In the genomic region with DNA sequence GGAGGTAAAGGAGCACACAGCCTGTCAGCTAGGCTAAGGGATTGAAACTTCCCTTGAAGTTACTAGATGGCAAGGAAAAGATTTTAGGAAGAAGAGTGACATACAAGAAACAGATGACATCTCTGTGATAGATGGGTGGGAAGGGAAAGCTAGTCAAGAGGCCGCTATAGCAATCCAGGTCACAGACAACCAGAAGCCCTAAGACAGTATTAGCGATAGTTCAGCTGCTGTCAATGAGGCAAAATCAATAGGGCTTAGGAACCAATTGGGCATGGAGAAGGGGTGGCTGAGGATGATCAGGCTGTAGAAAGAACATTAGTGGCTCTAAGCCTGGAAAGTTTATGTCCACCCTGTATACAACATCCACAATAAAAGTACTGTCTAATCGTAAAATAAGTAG, we compare ENCODE assay signal across 29 cellular contexts.
A peak's percentile ranks its signal among the peaks of the same experiment; 100 is the strongest.
DNase-seq lines count a peak whose midpoint lies in the region; FAIRE-seq and TF ChIP-seq lines count a peak whose summit lies in the region.
"Had no signal": no experiment of that assay in that cellular context is flagged by ENCODE, and none has a peak within 500 bp of the region (broad histone marks: within the 10 kb centered on the region; RNA-seq: fewer than 3 reads in every experiment).

No MANE protein-coding gene starts in this region.

- TF ChIP-seq EP300 in suprapubic skin (IDR thresholded peaks at IDR 0.05): no peak

- DNase-seq in NCI-H2171 treated with DMSO at 0.1 percent for 48 hours (lab: John Stamatoyannopoulos, UW): peak; percentile 34
- no peak for DNase-seq in NCI-H2171 (lab: John Stamatoyannopoulos, UW)
- DNase-seq in NCI-H345 treated with DMSO at 0.1 percent for 48 hours (lab: John Stamatoyannopoulos, UW; ENCODE audit: unreplicated experiment): peak; percentile 28
- no peak for DNase-seq in suprapubic skin (ENCODE audit: low spot score in 2 of 2)
- DNase-seq in activated CD8-positive, alpha-beta memory T cell treated with anti-CD3 and anti-CD28 coated beads, Interleukin-2, amount 50 U/mL, for 48 hours: no peak
- no peak for DNase-seq in GM12892 (ENCODE audit: insufficient read length)
- no peak for DNase-seq in RCC 7860 (ENCODE audit: low spot score)
- DNase-seq: activated CD4-positive, alpha-beta T cell treated with anti-CD3 and anti-CD28 coated beads for 48 hours; activated CD8-positive, alpha-beta memory T cell treated with anti-CD3 and anti-CD28 coated beads for 24 hours; activated effector memory CD4-positive, alpha-beta T cell treated with Interleukin-2 at 50 U/mL for 16 hours; CD8-positive, alpha-beta memory T cell; DMS153; effector CD8-positive, alpha-beta T cell; Karpas-422; NCI-H146; NCI-H526 treated with DMSO at 0.1 percent for 48 hours; nephron progenitor cell; pancreas; T1000 had no signal

- H3K27me3 ChIP-seq in suprapubic skin: no peaks in the 10 kb centered on the region
- H3K27me3 ChIP-seq: pancreas, SJSA1, testis had no signal

- TF ChIP-seq POLR2A in suprapubic skin (IDR thresholded peaks at IDR 0.05) (no peak), GM12892 (IDR thresholded peaks at IDR 0.05; ENCODE audit: low read depth, low read length) (no peak)

- H3K4me1 ChIP-seq in suprapubic skin: peaks cover 16% of the 10 kb centered on the region
- H3K4me1 ChIP-seq: HAP-1, pancreas, SJSA1 had no signal

- H3K9me3 ChIP-seq in suprapubic skin: no peaks in the 10 kb centered on the region
- H3K9me3 ChIP-seq: HAP-1, pancreas, SJSA1, testis had no signal

- H3K4me3 ChIP-seq in suprapubic skin: no peak overlapping the region
- H3K4me3 ChIP-seq: HAP-1, pancreas, SJSA1, skin epidermis, testis had no signal

- FAIRE-seq in GM12892 (lab: Jason Lieb, UNC) (no peak), RCC 7860 (lab: Jason Lieb, UNC) (no peak)
- FAIRE-seq: bronchial epithelial cell, colon, G401.6, pancreas had no signal

- no peaks in the 10 kb centered on the region for H3K36me3 ChIP-seq in suprapubic skin
- H3K36me3 ChIP-seq: HAP-1, pancreas, SJSA1 had no signal

- H3K27ac ChIP-seq in cingulate gyrus (ENCODE audit: low read depth, low read length) (peak overlapping the region; percentile 96), suprapubic skin (peak overlapping the region; percentile 66)
- H3K27ac ChIP-seq: epithelial cell of prostate, pancreas, RWPE1, SJSA1, testis had no signal

- TF ChIP-seq CTCF in suprapubic skin (IDR thresholded peaks at IDR 0.05): no peak

- 98% methylated on average over 3 of the region's 3 CpGs for WGBS in suprapubic skin

Comparison
In these comparisons a context has a peak if more than half of its experiments do, and no peak if none do; other contexts are left out.
1. DNase-seq: peak in NCI-H2171 treated with DMSO at 0.1 percent for 48 hours (single experiment) and NCI-H345 treated with DMSO at 0.1 percent for 48 hours (single experiment); none in NCI-H2171 (single experiment), suprapubic skin (0 of 2), activated CD8-positive, alpha-beta memory T cell treated with anti-CD3 and anti-CD28 coated beads, Interleukin-2, amount 50 U/mL, for 48 hours (single experiment), GM12892 (single experiment) and RCC 7860 (single experiment).